In the genomic region with DNA sequence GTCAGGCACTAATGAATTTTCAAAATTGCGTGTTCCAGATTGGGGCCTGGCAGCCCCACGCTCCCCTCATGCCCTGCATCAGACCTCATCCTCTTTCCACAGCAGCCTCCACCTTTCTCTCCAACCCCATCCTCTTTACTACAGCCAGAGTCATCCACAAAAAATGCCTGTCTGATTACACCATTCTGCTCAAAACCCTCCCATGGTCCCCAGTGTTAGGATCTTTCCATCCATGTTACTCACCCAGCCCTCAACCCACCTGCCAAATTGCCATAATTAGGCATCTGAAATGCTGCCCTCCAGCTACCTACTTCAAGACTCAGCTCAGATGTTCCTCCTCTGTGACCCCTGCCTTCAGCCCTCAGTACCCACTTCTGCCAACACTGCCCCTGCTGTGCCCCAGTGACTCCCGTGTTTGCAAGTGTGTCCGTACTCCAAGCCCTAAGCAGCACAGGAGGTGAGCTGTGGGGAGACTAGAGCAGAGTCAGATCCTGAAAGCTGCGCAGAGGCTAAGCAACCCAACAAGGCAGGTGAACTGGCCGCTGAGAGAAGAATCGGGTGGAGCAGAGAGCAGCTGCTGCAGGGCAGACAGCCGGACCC, we compare ENCODE assay signal across 8 cellular contexts. TPM values are rescaled to one million over a fixed set of nuclear protein-coding genes. Genes with fewer than 3 reads are reported as not detected.
DNase-seq lines count a peak whose midpoint lies in the region; ATAC-seq and TF ChIP-seq lines count a peak whose summit lies in the region.

No MANE protein-coding gene starts in this region.

- no peak for TF ChIP-seq POLR2A in GM18505 (IDR thresholded peaks at IDR 0.05; ENCODE audit: borderline replicate concordance, extremely low read depth, insufficient read depth, insufficient read length)

- peaks cover 12% of the 10 kb centered on the region for H3K4me1 Mint-ChIP-seq in glutamatergic neuron (ENCODE audit: low read depth, unreplicated experiment)

- no peaks in the 10 kb centered on the region for H3K9me3 ChIP-seq in stomach smooth muscle (ENCODE audit: control insufficient read depth in 2 of 2, low read length in 2 of 2)

- H3K9me3 Mint-ChIP-seq in glutamatergic neuron (ENCODE audit: unreplicated experiment): peaks cover 5% of the 10 kb centered on the region

- no peak for ATAC-seq in GM21515 (IDR thresholded peaks at IDR 0.05; ENCODE audit: unreplicated experiment)
- ATAC-seq in GM18505 (IDR thresholded peaks at IDR 0.05; ENCODE audit: unreplicated experiment): no peak

- peaks cover 40% of the 10 kb centered on the region for H3K4me1 ChIP-seq in stomach smooth muscle (ENCODE audit: control insufficient read depth, insufficient read depth, low read length)

- peak overlapping the region; percentile 60 for H3K4me3 Mint-ChIP-seq in glutamatergic neuron (ENCODE audit: unreplicated experiment)

- H3K27ac Mint-ChIP-seq in glutamatergic neuron (ENCODE audit: unreplicated experiment): peak overlapping the region; percentile 20

- H3K27me3 ChIP-seq in stomach smooth muscle (ENCODE audit: control insufficient read depth in 1 of 2, insufficient read depth in 2 of 2, low read length in 2 of 2): no peaks in the 10 kb centered on the region

- H3K9ac ChIP-seq in stomach smooth muscle (ENCODE audit: low read length in 2 of 2): peak overlapping the region; percentile 33 to 64

- no peaks in the 10 kb centered on the region for H3K36me3 ChIP-seq in stomach smooth muscle (ENCODE audit: control insufficient read depth in 2 of 2, insufficient read depth in 2 of 2, low read length in 2 of 2)

- H3K27ac ChIP-seq in stomach smooth muscle (ENCODE audit: low read length): no peak overlapping the region

- peak overlapping the region; percentile 57 to 75 for H3K4me3 ChIP-seq in stomach smooth muscle (ENCODE audit: low read length in 2 of 2)

- peaks cover 7% of the 10 kb centered on the region for H3K36me3 Mint-ChIP-seq in glutamatergic neuron (ENCODE audit: unreplicated experiment)

- intact Hi-C loops in cardiac septum (cut with DNase I): no loop called here

- TF ChIP-seq CTCF in glutamatergic neuron (IDR thresholded peaks at IDR 0.05; ENCODE audit: partially characterized antibody, unreplicated experiment): no peak

- peak; percentile 19 for DNase-seq in NCI-H2029 treated with DMSO at 0.1 percent for 48 hours (lab: John Stamatoyannopoulos, UW)
- DNase-seq in NCI-H2029 (lab: John Stamatoyannopoulos, UW): no peak
- peak; percentile 36 for DNase-seq in SW480 (ENCODE audit: low spot score)
- DNase-seq in glutamatergic neuron: no peak
- no peak for DNase-seq in cardiac septum (ENCODE audit: low spot score)

- H3K27me3 Mint-ChIP-seq in glutamatergic neuron (ENCODE audit: unreplicated experiment): peaks cover 13% of the 10 kb centered on the region

RNA-seq across cellular contexts. Expression of a gene that starts 0.7 kb away (rescaled TPM):
- total RNA-seq in glutamatergic neuron (ENCODE audit: unreplicated experiment): not detected
- total RNA-seq in cardiac septum: 0.70 TPM

RNA-seq across cellular contexts. Expression of a gene that starts 13.9 kb away (rescaled TPM):
- total RNA-seq in glutamatergic neuron (ENCODE audit: unreplicated experiment) (53.2 TPM), cardiac septum (60.6 TPM)

RNA-seq across cellular contexts. Expression of a gene that starts 36.9 kb away (rescaled TPM):
- total RNA-seq in glutamatergic neuron (ENCODE audit: unreplicated experiment): 25.3 TPM
- total RNA-seq in cardiac septum: 15.5 TPM

RNA-seq across cellular contexts. Expression of a gene that starts 41.9 kb away (rescaled TPM):
- total RNA-seq in glutamatergic neuron (ENCODE audit: unreplicated experiment) (208 TPM), cardiac septum (81.6 TPM)

RNA-seq across cellular contexts. Expression of a gene that starts 46.1 kb away (rescaled TPM):
- 45.7 TPM for total RNA-seq in glutamatergic neuron (ENCODE audit: unreplicated experiment)
- 44.3 TPM for total RNA-seq in cardiac septum

Comparison
In these comparisons a context has a peak if more than half of its experiments do, and no peak if none do; other contexts are left out.
1. DNase-seq: peak in NCI-H2029 treated with DMSO at 0.1 percent for 48 hours (single experiment) and SW480 (single experiment); none in NCI-H2029 (single experiment), glutamatergic neuron (single experiment) and cardiac septum (single experiment).